Comparison of ENCODE assay signal across 22 cellular contexts in the genomic region with DNA sequence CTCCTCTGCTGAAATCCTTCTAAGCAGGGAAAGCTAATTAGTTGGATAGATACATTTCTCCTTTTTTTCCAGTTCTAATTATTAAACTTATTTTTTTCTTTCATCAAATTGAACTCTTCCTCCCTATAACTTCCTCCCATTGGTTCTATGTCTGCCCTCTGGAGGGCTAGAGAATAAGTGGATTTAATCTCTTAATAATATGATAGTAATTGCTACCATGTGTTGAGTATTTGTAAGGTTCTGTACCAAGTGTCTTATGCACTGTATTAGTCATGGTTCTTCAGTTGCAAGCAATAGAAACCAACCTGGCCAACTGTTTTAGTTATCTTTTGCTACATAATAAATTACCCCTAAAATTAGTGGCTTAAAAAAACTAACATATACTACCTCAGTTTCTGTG.
"Had no signal": no experiment of that assay in that cellular context is flagged by ENCODE, and none has a peak within 500 bp of the region (broad histone marks: within the 10 kb centered on the region; RNA-seq: fewer than 3 reads in every experiment).

No MANE protein-coding gene starts in this region.

- H3K36me3 ChIP-seq: cardiac muscle cell, left ventricle myocardium inferior, prostate gland, tibial nerve had no signal

- H3K27me3 ChIP-seq: cardiac muscle cell, tibial nerve had no signal

- H3K36me3 Mint-ChIP-seq: activated naive CD8-positive, alpha-beta T cell treated with anti-CD3 and anti-CD28 coated beads, Interleukin-2, amount 10 ng/mL, durations not matched to agents 7 days and 5 days; naive B cell had no signal

- H3K9me3 Mint-ChIP-seq: effector memory CD8-positive, alpha-beta T cell; immature natural killer cell had no signal

- H3K4me3 ChIP-seq: cardiac muscle cell, left ventricle myocardium inferior, mucosa of descending colon, prostate gland, tibial nerve had no signal

- DNase-seq: activated B cell treated with CpG ODN at 0.5 μM for 24 hours; activated CD4-positive, alpha-beta T cell treated with anti-CD3 and anti-CD28 coated beads, Interleukin-2, amount 10 ng/mL, durations not matched to agents 24 days and 14 days; activated CD8-positive, alpha-beta T cell treated with anti-CD3 and anti-CD28 coated beads, Interleukin-2, amount 10 ng/mL, durations not matched to agents 7 days and 5 days; activated naive CD4-positive, alpha-beta T cell treated with Interleukin-2 at 50 U/mL for 16 hours; activated naive CD8-positive, alpha-beta T cell treated with anti-CD3 and anti-CD28 coated beads, Interleukin-2, amount 10 ng/mL, durations not matched to agents 7 days and 5 days; activated T-cell treated with anti-CD3 and anti-CD28 coated beads, Interleukin-2, amount 50 U/mL, for 24 hours; amygdala; dermis blood vessel endothelial cell; effector memory CD8-positive, alpha-beta T cell; immature natural killer cell; kidney glomerular epithelial cell; left ventricle myocardium inferior; mucosa of descending colon; naive B cell; stimulated activated CD4-positive, alpha-beta T cell treated with anti-CD3 and anti-CD28 coated beads, Interleukin-2, amount 100 ng/mL, for 24 hours; T-helper 9 cell had no signal

- H3K27me3 Mint-ChIP-seq: activated CD4-positive, alpha-beta T cell treated with anti-CD3 and anti-CD28 coated beads, Interleukin-2, amount 10 ng/mL, durations not matched to agents 24 days and 14 days; activated T-cell treated with anti-CD3 and anti-CD28 coated beads, Interleukin-2, amount 50 U/mL, for 24 hours; naive B cell; stimulated activated naive CD8-positive, alpha-beta T cell treated with anti-CD3 and anti-CD28 coated beads, Interleukin-15, Interleukin-2, amounts not matched to agents 100 ng/mL and 50 ng/mL, for 24 hours had no signal

- H3K27ac Mint-ChIP-seq: activated B cell treated with CpG ODN at 0.5 μM for 24 hours; activated CD4-positive, alpha-beta T cell treated with anti-CD3 and anti-CD28 coated beads, Interleukin-2, amount 10 ng/mL, durations not matched to agents 24 days and 14 days; activated CD8-positive, alpha-beta T cell treated with anti-CD3 and anti-CD28 coated beads, Interleukin-2, amount 10 ng/mL, durations not matched to agents 7 days and 5 days; activated naive CD8-positive, alpha-beta T cell treated with anti-CD3 and anti-CD28 coated beads, Interleukin-2, amount 10 ng/mL, durations not matched to agents 7 days and 5 days; activated T-cell treated with anti-CD3 and anti-CD28 coated beads, Interleukin-2, amount 50 U/mL, for 24 hours; activated T-helper 2 cell treated with anti-CD3 and anti-CD28 coated beads, Interferon-gamma antibody, Interleukin-2, Interleukin-4, amounts not matched to agents 10 μg/mL and 5 μg/mL and 100 μg/mL, durations not matched to agents 14 hours and 24 hours and 36 hours; effector memory CD8-positive, alpha-beta T cell; immature natural killer cell; naive B cell; stimulated activated naive CD8-positive, alpha-beta T cell treated with anti-CD3 and anti-CD28 coated beads, Interleukin-15, Interleukin-2, amounts not matched to agents 100 ng/mL and 50 ng/mL, for 24 hours had no signal

- H3K4me1 ChIP-seq: prostate gland, tibial nerve had no signal

- H3K27ac ChIP-seq: cardiac muscle cell, left ventricle myocardium inferior, prostate gland, tibial nerve had no signal

- H3K4me1 Mint-ChIP-seq: activated B cell treated with CpG ODN at 0.5 μM for 24 hours; activated CD4-positive, alpha-beta T cell treated with anti-CD3 and anti-CD28 coated beads, Interleukin-2, amount 10 ng/mL, durations not matched to agents 24 days and 14 days; activated naive CD8-positive, alpha-beta T cell treated with anti-CD3 and anti-CD28 coated beads, Interleukin-2, amount 10 ng/mL, durations not matched to agents 7 days and 5 days; immature natural killer cell; naive B cell; neural crest cell had no signal

- H3K9me3 ChIP-seq: prostate gland had no signal

- H3K4me3 Mint-ChIP-seq: activated B cell treated with CpG ODN at 0.5 μM for 24 hours; activated CD4-positive, alpha-beta T cell treated with anti-CD3 and anti-CD28 coated beads, Interleukin-2, amount 10 ng/mL, durations not matched to agents 24 days and 14 days; activated CD8-positive, alpha-beta T cell treated with anti-CD3 and anti-CD28 coated beads, Interleukin-2, amount 10 ng/mL, durations not matched to agents 7 days and 5 days; activated naive CD8-positive, alpha-beta T cell treated with anti-CD3 and anti-CD28 coated beads, Interleukin-2, amount 10 ng/mL, durations not matched to agents 7 days and 5 days; activated T-cell treated with anti-CD3 and anti-CD28 coated beads, Interleukin-2, amount 50 U/mL, for 24 hours; effector memory CD8-positive, alpha-beta T cell; immature natural killer cell; naive B cell; neural crest cell; stimulated activated naive CD8-positive, alpha-beta T cell treated with anti-CD3 and anti-CD28 coated beads, Interleukin-15, Interleukin-2, amounts not matched to agents 100 ng/mL and 50 ng/mL, for 24 hours had no signal
